16 cellular contexts compared by ENCODE assay signal in genomic region chr6:139152892-139153271, GRCh38. TPM values are rescaled to one million over a fixed set of nuclear protein-coding genes. Genes with fewer than 3 reads are reported as not detected.
A peak's percentile ranks its signal among the peaks of the same experiment; 100 is the strongest.
DNase-seq lines count a peak whose midpoint lies in the region; ATAC-seq and TF ChIP-seq lines count a peak whose summit lies in the region.
"Had no signal": no experiment of that assay in that cellular context is flagged by ENCODE, and none has a peak within 500 bp of the region (broad histone marks: within the 10 kb centered on the region; RNA-seq: fewer than 3 reads in every experiment).

No MANE protein-coding gene starts in this region.

- H3K9me3 ChIP-seq in CD4-positive, CD25-positive, alpha-beta regulatory T cell (ENCODE audit: control insufficient read depth in 2 of 2, low read length in 2 of 2), result no peaks in the 10 kb centered on the region
- H3K9me3 ChIP-seq in left lung, result no peaks in the 10 kb centered on the region
- H3K9me3 ChIP-seq: SJSA1 had no signal

- H3K4me3 Mint-ChIP-seq in CD4-positive, CD25-positive, alpha-beta regulatory T cell, result peak overlapping the region; percentile 22 to 80 (median 67)
- peak overlapping the region; percentile 4 for H3K4me3 Mint-ChIP-seq in activated T-helper 1 cell treated with anti-CD3 and anti-CD28 coated beads, Interleukin-12 subunit alpha, Interleukin-12 subunit beta, Interleukin-2, Interleukin-4 antibody, amounts not matched to agents 30 ng/mL and 10 ng/mL and 1 ng/mL, durations not matched to agents 14 hours and 24 hours and 36 hours
- H3K4me3 Mint-ChIP-seq: dendritic cell treated with granulocyte-macrophage colony-stimulating factor and Interleukin-4, amounts not matched to agents 40 ng/mL and 50 ng/mL, for 4 days had no signal

- H3K9me3 Mint-ChIP-seq in CD4-positive, CD25-positive, alpha-beta regulatory T cell, result no peaks in the 10 kb centered on the region
- H3K9me3 Mint-ChIP-seq in activated T-helper 1 cell treated with anti-CD3 and anti-CD28 coated beads, Interleukin-12 subunit alpha, Interleukin-12 subunit beta, Interleukin-2, Interleukin-4 antibody, amounts not matched to agents 30 ng/mL and 10 ng/mL and 1 ng/mL, durations not matched to agents 14 hours and 24 hours and 36 hours, result no peaks in the 10 kb centered on the region
- H3K9me3 Mint-ChIP-seq: dendritic cell treated with granulocyte-macrophage colony-stimulating factor and Interleukin-4, amounts not matched to agents 40 ng/mL and 50 ng/mL, for 4 days had no signal

- H3K36me3 Mint-ChIP-seq in CD4-positive, CD25-positive, alpha-beta regulatory T cell, result peaks cover 19% of the 10 kb centered on the region
- peaks cover 32% of the 10 kb centered on the region for H3K36me3 Mint-ChIP-seq in activated T-helper 1 cell treated with anti-CD3 and anti-CD28 coated beads, Interleukin-12 subunit alpha, Interleukin-12 subunit beta, Interleukin-2, Interleukin-4 antibody, amounts not matched to agents 30 ng/mL and 10 ng/mL and 1 ng/mL, durations not matched to agents 14 hours and 24 hours and 36 hours (ENCODE audit: low read depth)

- peaks cover 64 to 89% (median 79%) of the 10 kb centered on the region in 4 donors for H3K4me1 Mint-ChIP-seq in CD4-positive, CD25-positive, alpha-beta regulatory T cell
- H3K4me1 Mint-ChIP-seq in activated T-helper 1 cell treated with anti-CD3 and anti-CD28 coated beads, Interleukin-12 subunit alpha, Interleukin-12 subunit beta, Interleukin-2, Interleukin-4 antibody, amounts not matched to agents 30 ng/mL and 10 ng/mL and 1 ng/mL, durations not matched to agents 14 hours and 24 hours and 36 hours (ENCODE audit: low read depth), result peaks cover 82% of the 10 kb centered on the region

- ATAC-seq in CD4-positive, CD25-positive, alpha-beta regulatory T cell (ENCODE audit: low read depth in 2 of 2), result no peak
- ATAC-seq in left lung (no peak), GM21529 (IDR thresholded peaks at IDR 0.05; ENCODE audit: unreplicated experiment) (no peak)
- ATAC-seq: HCT116, left cardiac atrium had no signal

- intact Hi-C loops in activated T-helper 1 cell treated with anti-CD3 and anti-CD28 coated beads, Interleukin-12 subunit alpha, Interleukin-12 subunit beta, Interleukin-2, Interleukin-4 antibody, amounts not matched to agents 30 ng/mL and 10 ng/mL and 1 ng/mL, durations not matched to agents 14 hours and 24 hours and 36 hours (cut with micrococcal nuclease), result loop anchor here (1.0 kb wide), 4 partner anchors 8 to 138 kb away; partner anchors contain the start of gene TXLNB
- intact Hi-C loops in left lung (cut with DNase I), result no loop called here

- H3K36me3 ChIP-seq in CD4-positive, CD25-positive, alpha-beta regulatory T cell (ENCODE audit: control insufficient read depth, insufficient read depth, low read length), result peaks cover 17% of the 10 kb centered on the region
- H3K36me3 ChIP-seq in left lung, result peaks cover 0 to 7% of the 10 kb centered on the region in 2 donors
- H3K36me3 ChIP-seq: SJSA1 had no signal

- no peaks in the 10 kb centered on the region for H3K27me3 Mint-ChIP-seq in CD4-positive, CD25-positive, alpha-beta regulatory T cell
- no peaks in the 10 kb centered on the region for H3K27me3 Mint-ChIP-seq in activated T-helper 1 cell treated with anti-CD3 and anti-CD28 coated beads, Interleukin-12 subunit alpha, Interleukin-12 subunit beta, Interleukin-2, Interleukin-4 antibody, amounts not matched to agents 30 ng/mL and 10 ng/mL and 1 ng/mL, durations not matched to agents 14 hours and 24 hours and 36 hours (ENCODE audit: insufficient read depth)
- H3K27me3 Mint-ChIP-seq: dendritic cell treated with granulocyte-macrophage colony-stimulating factor and Interleukin-4, amounts not matched to agents 40 ng/mL and 50 ng/mL, for 4 days; progenitor cell of endocrine pancreas had no signal

- peak overlapping the region; percentile 61 for H3K27ac ChIP-seq in CD4-positive, CD25-positive, alpha-beta regulatory T cell (ENCODE audit: insufficient read depth, low read length, poor library complexity, severe bottlenecking)
- no peak overlapping the region for H3K27ac ChIP-seq in left lung
- H3K27ac ChIP-seq: C4-2B, SJSA1 had no signal

- no peak for TF ChIP-seq CTCF in fibroblast of the aortic adventitia (IDR thresholded peaks at IDR 0.05; ENCODE audit: insufficient read depth, low read length)
- TF ChIP-seq CTCF in left lung (IDR thresholded peaks at IDR 0.05), result no peak

- DNase-seq in AG20443 (ENCODE audit: low spot score), result peak; percentile 26
- DNase-seq in CD4-positive, CD25-positive, alpha-beta regulatory T cell, result no peak
- no peak for DNase-seq in activated T-helper 1 cell treated with anti-CD3 and anti-CD28 coated beads, Interleukin-12 subunit alpha, Interleukin-12 subunit beta, Interleukin-2, Interleukin-4 antibody, amounts not matched to agents 30 ng/mL and 10 ng/mL and 1 ng/mL, durations not matched to agents 14 hours and 24 hours and 36 hours (ENCODE audit: low spot score)
- peak; percentile 31 for DNase-seq in fibroblast of the aortic adventitia (ENCODE audit: low read depth)
- DNase-seq in DMS79 (lab: John Stamatoyannopoulos, UW), result no peak
- DNase-seq in left lung, result no peak
- DNase-seq in MV-4-11 (lab: John Stamatoyannopoulos, UW), result no peak
- DNase-seq: activated CD8-positive, alpha-beta memory T cell treated with anti-CD3 and anti-CD28 coated beads, Interleukin-2, amount 50 U/mL, for 4 hours; aorta; left cardiac atrium had no signal

- peaks cover 90% of the 10 kb centered on the region for H3K4me1 ChIP-seq in CD4-positive, CD25-positive, alpha-beta regulatory T cell (ENCODE audit: control insufficient read depth, insufficient read depth, low read length, poor library complexity, severe bottlenecking)
- peaks cover 8 to 63% of the 10 kb centered on the region in 2 donors for H3K4me1 ChIP-seq in left lung

- H3K27me3 ChIP-seq in CD4-positive, CD25-positive, alpha-beta regulatory T cell (ENCODE audit: control insufficient read depth, insufficient read depth, low read length), result no peaks in the 10 kb centered on the region
- no peaks in the 10 kb centered on the region for H3K27me3 ChIP-seq in left lung
- H3K27me3 ChIP-seq: SJSA1 had no signal

- H3K4me3 ChIP-seq in CD4-positive, CD25-positive, alpha-beta regulatory T cell (ENCODE audit: low read depth, low read length), result peak overlapping the region; percentile 79
- no peak overlapping the region for H3K4me3 ChIP-seq in fibroblast of the aortic adventitia (ENCODE audit: low read depth, low read length)
- no peak overlapping the region for H3K4me3 ChIP-seq in left lung
- H3K4me3 ChIP-seq: SJSA1 had no signal

- H3K27ac Mint-ChIP-seq in CD4-positive, CD25-positive, alpha-beta regulatory T cell, result peak overlapping the region in 2 of 3 donors; percentile 25 to 71
- peak overlapping the region; percentile 88 for H3K27ac Mint-ChIP-seq in activated T-helper 1 cell treated with anti-CD3 and anti-CD28 coated beads, Interleukin-12 subunit alpha, Interleukin-12 subunit beta, Interleukin-2, Interleukin-4 antibody, amounts not matched to agents 30 ng/mL and 10 ng/mL and 1 ng/mL, durations not matched to agents 14 hours and 24 hours and 36 hours
- H3K27ac Mint-ChIP-seq: dendritic cell treated with granulocyte-macrophage colony-stimulating factor and Interleukin-4, amounts not matched to agents 40 ng/mL and 50 ng/mL, for 4 days; progenitor cell of endocrine pancreas had no signal

RNA-seq across cellular contexts. Expression of gene HECA, which starts 18.0 kb away (rescaled TPM):
- total RNA-seq in CD4-positive, CD25-positive, alpha-beta regulatory T cell, result 165 TPM
- 1 to 10 TPM; 5.2 to 7.9 (median 6.3) TPM for polyA plus RNA-seq in CD4-positive, CD25-positive, alpha-beta regulatory T cell
- total RNA-seq in activated T-helper 1 cell treated with anti-CD3 and anti-CD28 coated beads, Interleukin-12 subunit alpha, Interleukin-12 subunit beta, Interleukin-2, Interleukin-4 antibody, amounts not matched to agents 30 ng/mL and 10 ng/mL and 1 ng/mL, durations not matched to agents 14 hours and 24 hours and 36 hours, result 49.1 and 49.9 TPM in 2 replicates
- 29.9 and 36.3 TPM in 2 replicates for total RNA-seq in fibroblast of the aortic adventitia (ENCODE audit: low replicate concordance)
- 10 to 100 TPM; 27.4 to 40.9 TPM for total RNA-seq in left lung

Comparison
In these comparisons a context has a peak if more than half of its experiments do, and no peak if none do; other contexts are left out.
1. DNase-seq: peak in AG20443 (single experiment) and fibroblast of the aortic adventitia (single experiment); none in CD4-positive, CD25-positive, alpha-beta regulatory T cell (0 of 3), activated T-helper 1 cell treated with anti-CD3 and anti-CD28 coated beads, Interleukin-12 subunit alpha, Interleukin-12 subunit beta, Interleukin-2, Interleukin-4 antibody, amounts not matched to agents 30 ng/mL and 10 ng/mL and 1 ng/mL, durations not matched to agents 14 hours and 24 hours and 36 hours (single experiment), DMS79 (single experiment), left lung (0 of 2) and MV-4-11 (single experiment).